Comparison of ENCODE assay signal across 9 cellular contexts in genomic region chr9:119968837-119969707, GRCh38.
A peak's percentile ranks its signal among the peaks of the same experiment; 100 is the strongest.
DNase-seq lines count a peak whose midpoint lies in the region; ATAC-seq lines count a peak whose summit lies in the region.
"Had no signal": no experiment of that assay in that cellular context is flagged by ENCODE, and none has a peak within 500 bp of the region (broad histone marks: within the 10 kb centered on the region; RNA-seq: fewer than 3 reads in every experiment).

No MANE protein-coding gene starts in this region.

- DNase-seq in CMK (ENCODE audit: low read depth) (peak; percentile 4), GM19240 (ENCODE audit: insufficient read length, low spot score) (peak; percentile 57), NCI-H460 (ENCODE audit: extremely low read depth, low read depth) (peak; percentile 71), epidermal melanocyte (ENCODE audit: insufficient read length, low spot score) (peak; percentile 83), middle frontal gyrus (ENCODE audit: extremely low spot score, low spot score) (peak; percentile 80)
- peak; percentile 47 to 61 for DNase-seq in activated CD4-positive, alpha-beta T cell treated with anti-CD3 and anti-CD28 coated beads, Interleukin-2, amount 50 U/mL, for 48 hours
- DNase-seq in stimulated activated naive B cell treated with anti-CD40 and anti-IgM and Interleukin-4, amounts not matched to agents 10 μg/mL and 1 μg/mL and 100 μg/mL, for 72 hours, result peak; percentile 24

- H3K9me3 Mint-ChIP-seq in stimulated activated naive B cell treated with anti-CD40 and anti-IgM and Interleukin-4, amounts not matched to agents 10 μg/mL and 1 μg/mL and 100 μg/mL, for 72 hours, result no peaks in the 10 kb centered on the region
- H3K9me3 Mint-ChIP-seq: stimulated activated naive CD8-positive, alpha-beta T cell treated with anti-CD3 and anti-CD28 coated beads, Interleukin-15, Interleukin-2, amounts not matched to agents 100 ng/mL and 50 ng/mL, for 24 hours had no signal

- H3K27me3 Mint-ChIP-seq in stimulated activated naive B cell treated with anti-CD40 and anti-IgM and Interleukin-4, amounts not matched to agents 10 μg/mL and 1 μg/mL and 100 μg/mL, for 72 hours, result peaks cover 12 to 33% of the 10 kb centered on the region in 2 donors

- H3K4me1 Mint-ChIP-seq in stimulated activated naive B cell treated with anti-CD40 and anti-IgM and Interleukin-4, amounts not matched to agents 10 μg/mL and 1 μg/mL and 100 μg/mL, for 72 hours, result peaks cover 2 to 6% of the 10 kb centered on the region in 2 donors

- peak; percentile 93 for ATAC-seq in HG03175 (IDR thresholded peaks at IDR 0.05; ENCODE audit: unreplicated experiment)
- peak; percentile 85 to 91 for ATAC-seq in stimulated activated naive B cell treated with anti-CD40 and anti-IgM and Interleukin-4, amounts not matched to agents 10 μg/mL and 1 μg/mL and 100 μg/mL, for 72 hours (replicated peaks)

- H3K27ac Mint-ChIP-seq in stimulated activated naive B cell treated with anti-CD40 and anti-IgM and Interleukin-4, amounts not matched to agents 10 μg/mL and 1 μg/mL and 100 μg/mL, for 72 hours, result no peak overlapping the region
- H3K27ac Mint-ChIP-seq: stimulated activated naive CD8-positive, alpha-beta T cell treated with anti-CD3 and anti-CD28 coated beads, Interleukin-15, Interleukin-2, amounts not matched to agents 100 ng/mL and 50 ng/mL, for 24 hours had no signal

- H3K36me3 Mint-ChIP-seq in stimulated activated naive B cell treated with anti-CD40 and anti-IgM and Interleukin-4, amounts not matched to agents 10 μg/mL and 1 μg/mL and 100 μg/mL, for 72 hours, result no peaks in the 10 kb centered on the region

- H3K4me3 Mint-ChIP-seq in stimulated activated naive B cell treated with anti-CD40 and anti-IgM and Interleukin-4, amounts not matched to agents 10 μg/mL and 1 μg/mL and 100 μg/mL, for 72 hours, result no peak overlapping the region
- H3K4me3 Mint-ChIP-seq: stimulated activated naive CD8-positive, alpha-beta T cell treated with anti-CD3 and anti-CD28 coated beads, Interleukin-15, Interleukin-2, amounts not matched to agents 100 ng/mL and 50 ng/mL, for 24 hours had no signal

Comparison
In these comparisons a context has a peak if more than half of its experiments do, and no peak if none do; other contexts are left out.
1. Peak in every context shown above with its lines: DNase-seq and ATAC-seq.
2. DNase-seq: peak in every context shown above with its lines; median percentile 83 in epidermal melanocyte; 80 in middle frontal gyrus; 71 in NCI-H460; 57 in GM19240; 54 in activated CD4-positive, alpha-beta T cell treated with anti-CD3 and anti-CD28 coated beads, Interleukin-2, amount 50 U/mL, for 48 hours; 24 in stimulated activated naive B cell treated with anti-CD40 and anti-IgM and Interleukin-4, amounts not matched to agents 10 μg/mL and 1 μg/mL and 100 μg/mL, for 72 hours; 4 in CMK.